Comparison of ENCODE assay signal across 15 cellular contexts in genomic region chr7:131654249-131654558, GRCh38.
DNase-seq lines count a peak whose midpoint lies in the region; ATAC-seq, FAIRE-seq and TF ChIP-seq lines count a peak whose summit lies in the region.
"Had no signal": no experiment of that assay in that cellular context is flagged by ENCODE, and none has a peak within 500 bp of the region (broad histone marks: within the 10 kb centered on the region; RNA-seq: fewer than 3 reads in every experiment).

No MANE protein-coding gene starts in this region.

- no peak overlapping the region for H4K8ac ChIP-seq in neuronal stem cell (ENCODE audit: low read depth, low read length)

- H3K4me1 ChIP-seq in neuronal stem cell (ENCODE audit: control insufficient read depth in 2 of 2, insufficient read depth in 1 of 2, low read depth in 1 of 2, low read length in 2 of 2): peaks cover 21 to 25% of the 10 kb centered on the region in 2 donors
- no peaks in the 10 kb centered on the region for H3K4me1 ChIP-seq in effector memory CD4-positive, alpha-beta T cell (ENCODE audit: control insufficient read depth, insufficient read depth, low read length, poor library complexity, severe bottlenecking)
- H3K4me1 ChIP-seq: tibial artery had no signal

- H3K9me3 Mint-ChIP-seq in HFFc6 (no peaks in the 10 kb centered on the region), brain (no peaks in the 10 kb centered on the region)
- H3K9me3 Mint-ChIP-seq: central memory CD8-positive, alpha-beta T cell; dendritic cell treated with granulocyte-macrophage colony-stimulating factor and Interleukin-4, amounts not matched to agents 40 ng/mL and 50 ng/mL, for 4 days; endodermal cell; naive B cell had no signal

- peak overlapping the region; percentile 73 for H3K18ac ChIP-seq in neuronal stem cell (ENCODE audit: low read length)

- H3K23ac ChIP-seq in neuronal stem cell (ENCODE audit: low read depth, low read length, poor library complexity): peak overlapping the region; percentile 25

- H2AFZ ChIP-seq in neuronal stem cell (ENCODE audit: low read length): no peak overlapping the region

- ATAC-seq in GM18520 (IDR thresholded peaks at IDR 0.05; ENCODE audit: unreplicated experiment): no peak

- TF ChIP-seq POLR2A in GM12891 (IDR thresholded peaks at IDR 0.05; ENCODE audit: low read depth, low read length): no peak

- H3K27ac ChIP-seq in neuronal stem cell (replicated peaks; ENCODE audit: low read length): no peak overlapping the region
- H3K27ac ChIP-seq in effector memory CD4-positive, alpha-beta T cell (ENCODE audit: insufficient read depth, low read length, poor library complexity, severe bottlenecking): no peak overlapping the region
- H3K27ac ChIP-seq: BLaER1 treated with 17β-estradiol and CSF1 and Interleukin-3, amounts not matched to agents 10 nM and 100 nM; left ventricle myocardium inferior; tibial artery had no signal

- no peak overlapping the region for H3K9ac ChIP-seq in neuronal stem cell (ENCODE audit: low read depth, low read length, poor library complexity)
- H3K9ac ChIP-seq: BLaER1 treated with 17β-estradiol and CSF1 and Interleukin-3, amounts not matched to agents 10 nM and 100 nM had no signal

- H2BK5ac ChIP-seq in neuronal stem cell (ENCODE audit: low read length): no peak overlapping the region

- H3K27me3 ChIP-seq in neuronal stem cell (ENCODE audit: control insufficient read depth in 3 of 3, insufficient read depth in 3 of 3, low read depth in 1 of 3, low read length in 3 of 3): peaks cover 0 to 2% (median 0%) of the 10 kb centered on the region in 3 experiments
- no peaks in the 10 kb centered on the region for H3K27me3 ChIP-seq in effector memory CD4-positive, alpha-beta T cell (replicated peaks; ENCODE audit: control insufficient read depth, insufficient read depth, low read length, poor library complexity, severe bottlenecking)
- H3K27me3 ChIP-seq: BLaER1 treated with 17β-estradiol and CSF1 and Interleukin-3, amounts not matched to agents 10 nM and 100 nM had no signal

- H2BK15ac ChIP-seq in neuronal stem cell (ENCODE audit: low read length): no peak overlapping the region

- peak overlapping the region; percentile 93 for H2BK12ac ChIP-seq in neuronal stem cell (ENCODE audit: low read length)

- no peak overlapping the region for H3K4me2 ChIP-seq in neuronal stem cell (ENCODE audit: insufficient read depth, low read length, poor library complexity, severe bottlenecking)
- H3K4me2 ChIP-seq: BLaER1 treated with 17β-estradiol and CSF1 and Interleukin-3, amounts not matched to agents 10 nM and 100 nM had no signal

- H3K27me3 Mint-ChIP-seq in HFFc6 (ENCODE audit: insufficient read depth) (no peaks in the 10 kb centered on the region; the same call in 1 of the 2 replicates), brain (peaks cover 4% of the 10 kb centered on the region)
- H3K27me3 Mint-ChIP-seq: central memory CD8-positive, alpha-beta T cell had no signal

- no peak for DNase-seq in GM12891 (ENCODE audit: insufficient read length, low spot score)
- no peak for DNase-seq in HFFc6
- DNase-seq in neuronal stem cell (ENCODE audit: low spot score): no peak
- DNase-seq in NCI-H1694 (lab: John Stamatoyannopoulos, UW): no peak
- no peak for DNase-seq in effector memory CD4-positive, alpha-beta T cell

- H3K4me1 Mint-ChIP-seq in HFFc6 (ENCODE audit: low read depth) (peaks cover 30% of the 10 kb centered on the region), brain (peaks cover 11% of the 10 kb centered on the region)
- H3K4me1 Mint-ChIP-seq: central memory CD8-positive, alpha-beta T cell had no signal

- peak overlapping the region; percentile 56 for H2AK5ac ChIP-seq in neuronal stem cell (ENCODE audit: low read depth, low read length)

- H3K27ac Mint-ChIP-seq in HFFc6: peak overlapping the region; percentile 53; the same call in 1 of the 2 replicates
- H3K27ac Mint-ChIP-seq in brain: peak overlapping the region in 3 of 5 experiments; percentile 19 to 56 (median 32)
- H3K27ac Mint-ChIP-seq: dendritic cell treated with granulocyte-macrophage colony-stimulating factor and Interleukin-4, amounts not matched to agents 40 ng/mL and 50 ng/mL, for 4 days; endodermal cell had no signal

- peak overlapping the region; percentile 94 for H4K91ac ChIP-seq in neuronal stem cell (ENCODE audit: low read depth, low read length, poor library complexity)

- peaks cover 0 to 6% of the 10 kb centered on the region in 2 donors for H3K9me3 ChIP-seq in neuronal stem cell (replicated peaks in 1 of 2; ENCODE audit: control insufficient read depth in 2 of 2, insufficient read depth in 1 of 2, low read depth in 1 of 2, low read length in 2 of 2)
- H3K9me3 ChIP-seq in effector memory CD4-positive, alpha-beta T cell (ENCODE audit: control insufficient read depth, low read length): no peaks in the 10 kb centered on the region
- H3K9me3 ChIP-seq: BLaER1 treated with 17β-estradiol and CSF1 and Interleukin-3, amounts not matched to agents 10 nM and 100 nM; left ventricle myocardium inferior; tibial artery had no signal

- 100% methylated on average over 1 of the region's 1 CpG for whole genome bisulfite sequencing in neuronal stem cell (ENCODE audit: extremely low coverage in 2 of 2, insufficient read length in 2 of 2, insufficient replicate concordance in 1 of 2), 2 donors

- H3K79me1 ChIP-seq in neuronal stem cell (ENCODE audit: low read depth, low read length): peaks cover 6% of the 10 kb centered on the region

- no peaks in the 10 kb centered on the region for H3K36me3 Mint-ChIP-seq in HFFc6 (ENCODE audit: low read depth)
- no peaks in the 10 kb centered on the region for H3K36me3 Mint-ChIP-seq in brain
- H3K36me3 Mint-ChIP-seq: naive B cell had no signal

- TF ChIP-seq CTCF in HFFc6 (IDR thresholded peaks at IDR 0.05) (no peak), brain (conservative IDR thresholded peaks at IDR 0.05) (no peak)

- H3K14ac ChIP-seq in neuronal stem cell (ENCODE audit: low read length): peak overlapping the region; percentile 73

- H3K4ac ChIP-seq in neuronal stem cell (ENCODE audit: low read length): peak overlapping the region; percentile 71

- FAIRE-seq in GM12891 (lab: Jason Lieb, UNC): peak; percentile 16
- FAIRE-seq: keratinocyte had no signal

- no peaks in the 10 kb centered on the region for H3K36me3 ChIP-seq in neuronal stem cell (replicated peaks in 1 of 2; ENCODE audit: control insufficient read depth in 2 of 2, insufficient read depth in 2 of 2, low read length in 2 of 2)
- H3K36me3 ChIP-seq in effector memory CD4-positive, alpha-beta T cell (ENCODE audit: control insufficient read depth, insufficient read depth, low read length): no peaks in the 10 kb centered on the region
- H3K36me3 ChIP-seq: BLaER1 treated with 17β-estradiol and CSF1 and Interleukin-3, amounts not matched to agents 10 nM and 100 nM; left ventricle myocardium inferior; tibial artery had no signal

- H3K4me3 ChIP-seq in neuronal stem cell (ENCODE audit: low read length in 2 of 2): peak overlapping the region in 1 of 2 donors; percentile 31
- no peak overlapping the region for H3K4me3 ChIP-seq in effector memory CD4-positive, alpha-beta T cell (ENCODE audit: insufficient read depth, low read depth, low read length, poor library complexity, severe bottlenecking)
- H3K4me3 ChIP-seq: BLaER1 treated with 17β-estradiol and CSF1 and Interleukin-3, amounts not matched to agents 10 nM and 100 nM; left ventricle myocardium inferior; tibial artery had no signal

- H3K4me3 Mint-ChIP-seq in HFFc6: peak overlapping the region; percentile 64
- peak overlapping the region in 1 of 5 experiments; percentile 36 for H3K4me3 Mint-ChIP-seq in brain
- H3K4me3 Mint-ChIP-seq: central memory CD8-positive, alpha-beta T cell; dendritic cell treated with granulocyte-macrophage colony-stimulating factor and Interleukin-4, amounts not matched to agents 40 ng/mL and 50 ng/mL, for 4 days; naive B cell had no signal

- no peak overlapping the region for H2BK120ac ChIP-seq in neuronal stem cell (ENCODE audit: low read depth, low read length)

TF ChIP-seq in GM12891, 5 proteins besides CTCF, POLR2A, EP300 and RAD21:
- TF ChIP-seq POU2F2 (IDR thresholded peaks at IDR 0.05; ENCODE audit: low read depth, low read length): no peak
- TF ChIP-seq PAX5 (IDR thresholded peaks at IDR 0.05; ENCODE audit: insufficient read depth, low read length, severe bottlenecking): no peak
- TF ChIP-seq SPI1 (IDR thresholded peaks at IDR 0.05; ENCODE audit: low read depth, low read length): no peak
- TF ChIP-seq TAF1 (IDR thresholded peaks at IDR 0.05; ENCODE audit: low read depth, low read length): no peak
- TF ChIP-seq POLR2AphosphoS5 (IDR thresholded peaks at IDR 0.05; ENCODE audit: low read depth, low read length): no peak
